In genomic region chr19:9939301-9939913, GRCh38 we compare ENCODE assay signal across 1 cellular context.
TF ChIP-seq lines count a peak whose summit lies in the region.

No MANE protein-coding gene starts in this region.

TF ChIP-seq in H1, 55 proteins besides CTCF, POLR2A, EP300 and RAD21:
- TF ChIP-seq PHF8 (conservative IDR thresholded peaks at IDR 0.05; ENCODE audit: low read depth, low read length) (no peak), BRCA1 (IDR thresholded peaks at IDR 0.05; ENCODE audit: low read depth, low read length) (no peak), RXRA (IDR thresholded peaks at IDR 0.05; ENCODE audit: insufficient read depth, low read depth, low read length) (no peak), SIX5 (IDR thresholded peaks at IDR 0.05; ENCODE audit: low read depth, low read length) (peak; percentile 49), SRF (IDR thresholded peaks at IDR 0.05; ENCODE audit: low read depth, low read length) (no peak), POU5F1 (IDR thresholded peaks at IDR 0.05; ENCODE audit: low read depth, low read length) (no peak), ATF2 (IDR thresholded peaks at IDR 0.05; ENCODE audit: low read length) (no peak), ASH2L (IDR thresholded peaks at IDR 0.05; ENCODE audit: low read length) (no peak), YY1 (IDR thresholded peaks at IDR 0.05; ENCODE audit: low read depth, low read length) (0 out of 2 replicates have a peak, but pooled peaks have one; percentile 42), BCL11A (IDR thresholded peaks at IDR 0.05; ENCODE audit: low read depth in 2 of 2, low read length in 2 of 2) (no peak), SIRT6 (IDR thresholded peaks at IDR 0.05; ENCODE audit: low read length) (no peak)
- TF ChIP-seq, protein P1, sequence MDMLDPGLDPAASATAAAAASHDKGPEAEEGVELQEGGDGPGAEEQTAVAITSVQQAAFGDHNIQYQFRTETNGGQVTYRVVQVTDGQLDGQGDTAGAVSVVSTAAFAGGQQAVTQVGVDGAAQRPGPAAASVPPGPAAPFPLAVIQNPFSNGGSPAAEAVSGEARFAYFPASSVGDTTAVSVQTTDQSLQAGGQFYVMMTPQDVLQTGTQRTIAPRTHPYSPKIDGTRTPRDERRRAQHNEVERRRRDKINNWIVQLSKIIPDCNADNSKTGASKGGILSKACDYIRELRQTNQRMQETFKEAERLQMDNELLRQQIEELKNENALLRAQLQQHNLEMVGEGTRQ (IDR thresholded peaks at IDR 0.05; ENCODE audit: low read length), result no peak
- TF ChIP-seq, protein P2, sequence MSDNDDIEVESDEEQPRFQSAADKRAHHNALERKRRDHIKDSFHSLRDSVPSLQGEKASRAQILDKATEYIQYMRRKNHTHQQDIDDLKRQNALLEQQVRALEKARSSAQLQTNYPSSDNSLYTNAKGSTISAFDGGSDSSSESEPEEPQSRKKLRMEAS (IDR thresholded peaks at IDR 0.05), result no peak
- TF ChIP-seq, protein P3, sequence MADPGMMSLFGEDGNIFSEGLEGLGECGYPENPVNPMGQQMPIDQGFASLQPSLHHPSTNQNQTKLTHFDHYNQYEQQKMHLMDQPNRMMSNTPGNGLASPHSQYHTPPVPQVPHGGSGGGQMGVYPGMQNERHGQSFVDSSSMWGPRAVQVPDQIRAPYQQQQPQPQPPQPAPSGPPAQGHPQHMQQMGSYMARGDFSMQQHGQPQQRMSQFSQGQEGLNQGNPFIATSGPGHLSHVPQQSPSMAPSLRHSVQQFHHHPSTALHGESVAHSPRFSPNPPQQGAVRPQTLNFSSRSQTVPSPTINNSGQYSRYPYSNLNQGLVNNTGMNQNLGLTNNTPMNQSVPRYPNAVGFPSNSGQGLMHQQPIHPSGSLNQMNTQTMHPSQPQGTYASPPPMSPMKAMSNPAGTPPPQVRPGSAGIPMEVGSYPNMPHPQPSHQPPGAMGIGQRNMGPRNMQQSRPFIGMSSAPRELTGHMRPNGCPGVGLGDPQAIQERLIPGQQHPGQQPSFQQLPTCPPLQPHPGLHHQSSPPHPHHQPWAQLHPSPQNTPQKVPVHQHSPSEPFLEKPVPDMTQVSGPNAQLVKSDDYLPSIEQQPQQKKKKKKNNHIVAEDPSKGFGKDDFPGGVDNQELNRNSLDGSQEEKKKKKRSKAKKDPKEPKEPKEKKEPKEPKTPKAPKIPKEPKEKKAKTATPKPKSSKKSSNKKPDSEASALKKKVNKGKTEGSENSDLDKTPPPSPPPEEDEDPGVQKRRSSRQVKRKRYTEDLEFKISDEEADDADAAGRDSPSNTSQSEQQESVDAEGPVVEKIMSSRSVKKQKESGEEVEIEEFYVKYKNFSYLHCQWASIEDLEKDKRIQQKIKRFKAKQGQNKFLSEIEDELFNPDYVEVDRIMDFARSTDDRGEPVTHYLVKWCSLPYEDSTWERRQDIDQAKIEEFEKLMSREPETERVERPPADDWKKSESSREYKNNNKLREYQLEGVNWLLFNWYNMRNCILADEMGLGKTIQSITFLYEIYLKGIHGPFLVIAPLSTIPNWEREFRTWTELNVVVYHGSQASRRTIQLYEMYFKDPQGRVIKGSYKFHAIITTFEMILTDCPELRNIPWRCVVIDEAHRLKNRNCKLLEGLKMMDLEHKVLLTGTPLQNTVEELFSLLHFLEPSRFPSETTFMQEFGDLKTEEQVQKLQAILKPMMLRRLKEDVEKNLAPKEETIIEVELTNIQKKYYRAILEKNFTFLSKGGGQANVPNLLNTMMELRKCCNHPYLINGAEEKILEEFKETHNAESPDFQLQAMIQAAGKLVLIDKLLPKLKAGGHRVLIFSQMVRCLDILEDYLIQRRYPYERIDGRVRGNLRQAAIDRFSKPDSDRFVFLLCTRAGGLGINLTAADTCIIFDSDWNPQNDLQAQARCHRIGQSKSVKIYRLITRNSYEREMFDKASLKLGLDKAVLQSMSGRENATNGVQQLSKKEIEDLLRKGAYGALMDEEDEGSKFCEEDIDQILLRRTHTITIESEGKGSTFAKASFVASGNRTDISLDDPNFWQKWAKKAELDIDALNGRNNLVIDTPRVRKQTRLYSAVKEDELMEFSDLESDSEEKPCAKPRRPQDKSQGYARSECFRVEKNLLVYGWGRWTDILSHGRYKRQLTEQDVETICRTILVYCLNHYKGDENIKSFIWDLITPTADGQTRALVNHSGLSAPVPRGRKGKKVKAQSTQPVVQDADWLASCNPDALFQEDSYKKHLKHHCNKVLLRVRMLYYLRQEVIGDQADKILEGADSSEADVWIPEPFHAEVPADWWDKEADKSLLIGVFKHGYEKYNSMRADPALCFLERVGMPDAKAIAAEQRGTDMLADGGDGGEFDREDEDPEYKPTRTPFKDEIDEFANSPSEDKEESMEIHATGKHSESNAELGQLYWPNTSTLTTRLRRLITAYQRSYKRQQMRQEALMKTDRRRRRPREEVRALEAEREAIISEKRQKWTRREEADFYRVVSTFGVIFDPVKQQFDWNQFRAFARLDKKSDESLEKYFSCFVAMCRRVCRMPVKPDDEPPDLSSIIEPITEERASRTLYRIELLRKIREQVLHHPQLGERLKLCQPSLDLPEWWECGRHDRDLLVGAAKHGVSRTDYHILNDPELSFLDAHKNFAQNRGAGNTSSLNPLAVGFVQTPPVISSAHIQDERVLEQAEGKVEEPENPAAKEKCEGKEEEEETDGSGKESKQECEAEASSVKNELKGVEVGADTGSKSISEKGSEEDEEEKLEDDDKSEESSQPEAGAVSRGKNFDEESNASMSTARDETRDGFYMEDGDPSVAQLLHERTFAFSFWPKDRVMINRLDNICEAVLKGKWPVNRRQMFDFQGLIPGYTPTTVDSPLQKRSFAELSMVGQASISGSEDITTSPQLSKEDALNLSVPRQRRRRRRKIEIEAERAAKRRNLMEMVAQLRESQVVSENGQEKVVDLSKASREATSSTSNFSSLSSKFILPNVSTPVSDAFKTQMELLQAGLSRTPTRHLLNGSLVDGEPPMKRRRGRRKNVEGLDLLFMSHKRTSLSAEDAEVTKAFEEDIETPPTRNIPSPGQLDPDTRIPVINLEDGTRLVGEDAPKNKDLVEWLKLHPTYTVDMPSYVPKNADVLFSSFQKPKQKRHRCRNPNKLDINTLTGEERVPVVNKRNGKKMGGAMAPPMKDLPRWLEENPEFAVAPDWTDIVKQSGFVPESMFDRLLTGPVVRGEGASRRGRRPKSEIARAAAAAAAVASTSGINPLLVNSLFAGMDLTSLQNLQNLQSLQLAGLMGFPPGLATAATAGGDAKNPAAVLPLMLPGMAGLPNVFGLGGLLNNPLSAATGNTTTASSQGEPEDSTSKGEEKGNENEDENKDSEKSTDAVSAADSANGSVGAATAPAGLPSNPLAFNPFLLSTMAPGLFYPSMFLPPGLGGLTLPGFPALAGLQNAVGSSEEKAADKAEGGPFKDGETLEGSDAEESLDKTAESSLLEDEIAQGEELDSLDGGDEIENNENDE (IDR thresholded peaks at IDR 0.05; ENCODE audit: insufficient replicate concordance, low read length), result no peak
